ENCODE assay signal across 14 cellular contexts in genomic region chr14:57464013-57464730, GRCh38. TPM values are rescaled to one million over a fixed set of nuclear protein-coding genes. Genes with fewer than 3 reads are reported as not detected.
DNase-seq lines count a peak whose midpoint lies in the region; ATAC-seq and TF ChIP-seq lines count a peak whose summit lies in the region.
"Had no signal": no experiment of that assay in that cellular context is flagged by ENCODE, and none has a peak within 500 bp of the region (broad histone marks: within the 10 kb centered on the region; RNA-seq: fewer than 3 reads in every experiment).

No MANE protein-coding gene starts in this region.

- H4K8ac ChIP-seq in neuronal stem cell (ENCODE audit: low read depth, low read length): no peak overlapping the region

- H3K9me3 ChIP-seq in OCI-LY7 (ENCODE audit: low read length): no peaks in the 10 kb centered on the region
- no peaks in the 10 kb centered on the region for H3K9me3 ChIP-seq in neuronal stem cell (replicated peaks in 1 of 2; ENCODE audit: control insufficient read depth in 2 of 2, insufficient read depth in 1 of 2, low read depth in 1 of 2, low read length in 2 of 2)

- H3K18ac ChIP-seq in neuronal stem cell (ENCODE audit: low read length): no peak overlapping the region

- H3K4me2 ChIP-seq in OCI-LY7 (ENCODE audit: low read length) (peak overlapping the region; percentile 64), neuronal stem cell (ENCODE audit: insufficient read depth, low read length, poor library complexity, severe bottlenecking) (no peak overlapping the region)

- H4K91ac ChIP-seq in neuronal stem cell (ENCODE audit: low read depth, low read length, poor library complexity): no peak overlapping the region

- H3K79me1 ChIP-seq in neuronal stem cell (ENCODE audit: low read depth, low read length): no peaks in the 10 kb centered on the region

- peak; percentile 95 for ATAC-seq in GM19438 (IDR thresholded peaks at IDR 0.05; ENCODE audit: low read depth, unreplicated experiment)
- ATAC-seq in HG02970 (IDR thresholded peaks at IDR 0.05; ENCODE audit: low FRiP score, unreplicated experiment): peak; percentile 76
- ATAC-seq: left cardiac atrium had no signal

- H4K20me1 ChIP-seq in OCI-LY7 (ENCODE audit: insufficient read depth, low read length): no peaks in the 10 kb centered on the region

- no peaks in the 10 kb centered on the region for H3K9me2 ChIP-seq in OCI-LY7 (ENCODE audit: insufficient read depth, low read length)

- peak overlapping the region; percentile 82 for H3K27ac ChIP-seq in OCI-LY7 (ENCODE audit: low read depth, low read length, poor library complexity, severe bottlenecking)
- no peak overlapping the region for H3K27ac ChIP-seq in neuronal stem cell (replicated peaks; ENCODE audit: low read length)

- no peak overlapping the region for H2BK5ac ChIP-seq in neuronal stem cell (ENCODE audit: low read length)

- H3K9ac ChIP-seq in neuronal stem cell (ENCODE audit: low read depth, low read length, poor library complexity): no peak overlapping the region

- DNase-seq in DMS53 treated with DMSO at 0.1 percent for 48 hours (lab: John Stamatoyannopoulos, UW; ENCODE audit: unreplicated experiment) (peak; percentile 71), OCI-LY7 (ENCODE audit: low spot score) (peak; percentile 93), cerebellar nuclear complex (lab: John Stamatoyannopoulos, UW) (no peak), OCI-M2 (lab: John Stamatoyannopoulos, UW; ENCODE audit: unreplicated experiment) (no peak), NCI-H2107 treated with DMSO at 0.1 percent for 48 hours (lab: John Stamatoyannopoulos, UW; ENCODE audit: unreplicated experiment) (no peak), neuronal stem cell (ENCODE audit: low spot score) (no peak)
- DNase-seq: activated CD4-positive, alpha-beta memory T cell treated with anti-CD3 and anti-CD28 coated beads, Interleukin-2, amount 10 ng/mL, durations not matched to agents 7 days and 5 days; IMR-90; left cardiac atrium; NCI-H446 had no signal

- H3K79me2 ChIP-seq in OCI-LY7 (ENCODE audit: insufficient read depth, low read depth, low read length): no peaks in the 10 kb centered on the region

- H2BK12ac ChIP-seq in neuronal stem cell (ENCODE audit: low read length): no peak overlapping the region

- CTCF ChIA-PET in OCI-LY7 (lab: Charles Lee; ENCODE audit: unreplicated experiment): interaction anchor here (1.0 to 1.3 kb wide), 2 partner anchors 21 to 74 kb away, joined by 4 read pairs; partner anchors contain the start of gene NAA30

- H2AFZ ChIP-seq in OCI-LY7 (ENCODE audit: low read length): peak overlapping the region; percentile 85
- no peak overlapping the region for H2AFZ ChIP-seq in neuronal stem cell (ENCODE audit: low read length)

- BruUV-seq in OCI-LY7 (replicated peaks; lab: Mats Ljungman, UMichigan): no TSS peak

- no peak overlapping the region for H2BK120ac ChIP-seq in neuronal stem cell (ENCODE audit: low read depth, low read length)

- intact Hi-C loops in OCI-LY7 (cut with micrococcal nuclease; ENCODE audit: unreplicated experiment): loop anchor here (1.0 to 5.0 kb wide), 2 partner anchors 73 to 197 kb away; partner anchors contain the start of genes AP5M1 and EXOC5

- POLR2A ChIA-PET in OCI-LY7 (lab: Charles Lee): interaction anchor here (0.6 to 2.0 kb wide), 9 partner anchors 9 to 979 kb away, joined by 3 to 11 read pairs (median 4); no protein-coding TSS in a partner anchor

- no peak for TF ChIP-seq CTCF in OCI-LY7 (conservative IDR thresholded peaks at IDR 0.05; ENCODE audit: low read length)

- H3K27me3 ChIP-seq in neuronal stem cell (ENCODE audit: control insufficient read depth in 3 of 3, insufficient read depth in 3 of 3, low read depth in 1 of 3, low read length in 3 of 3): no peaks in the 10 kb centered on the region

- H3K14ac ChIP-seq in neuronal stem cell (ENCODE audit: low read length): no peak overlapping the region

- H3K4me1 ChIP-seq in OCI-LY7 (ENCODE audit: insufficient read depth, low read length, poor library complexity, severe bottlenecking): peaks cover 32% of the 10 kb centered on the region
- H3K4me1 ChIP-seq in neuronal stem cell (ENCODE audit: control insufficient read depth in 2 of 2, insufficient read depth in 1 of 2, low read depth in 1 of 2, low read length in 2 of 2): no peaks in the 10 kb centered on the region

- WGBS in neuronal stem cell (ENCODE audit: extremely low coverage in 2 of 2, insufficient read length in 2 of 2, insufficient replicate concordance in 1 of 2), 2 donors: no CpG with 5 or more reads among the region's 6 CpGs

- H3K36me3 ChIP-seq in OCI-LY7 (ENCODE audit: insufficient read depth, low read length) (no peaks in the 10 kb centered on the region), neuronal stem cell (replicated peaks in 1 of 2; ENCODE audit: control insufficient read depth in 2 of 2, insufficient read depth in 2 of 2, low read length in 2 of 2) (no peaks in the 10 kb centered on the region)

- H3K23ac ChIP-seq in neuronal stem cell (ENCODE audit: low read depth, low read length, poor library complexity): no peak overlapping the region

- no peak overlapping the region for H2AK5ac ChIP-seq in neuronal stem cell (ENCODE audit: low read depth, low read length)

- peak overlapping the region; percentile 42 for H3K4me3 ChIP-seq in OCI-LY7 (ENCODE audit: low read depth, low read length, poor library complexity, severe bottlenecking)
- no peak overlapping the region for H3K4me3 ChIP-seq in neuronal stem cell (ENCODE audit: low read length in 2 of 2)

- H2BK15ac ChIP-seq in neuronal stem cell (ENCODE audit: low read length): no peak overlapping the region

- no peak overlapping the region for H3K4ac ChIP-seq in neuronal stem cell (ENCODE audit: low read length)

RNA-seq across cellular contexts. Expression of gene CCDC198, which starts 29.5 kb away (rescaled TPM):
- not detected in 2 replicates for total RNA-seq in OCI-LY7 (2014; rRNA removed; shearing (Covaris generic))
- total RNA-seq in OCI-LY7 (2022): not detected in 2 replicates
- 0.06 TPM for polyA plus RNA-seq in neuronal stem cell (2013, experiment 1 of 2)
- not detected for polyA plus RNA-seq in neuronal stem cell (2013, experiment 2 of 2)
- total RNA-seq: activated CD4-positive, alpha-beta memory T cell treated with anti-CD3 and anti-CD28 coated beads, Interleukin-2, amount 10 ng/mL, durations not matched to agents 7 days and 5 days; IMR-90; left cardiac atrium; SK-MEL-5 had no signal
- polyA plus RNA-seq: BJ, IMR-90 had no signal

Comparison
In these comparisons a context has a peak if more than half of its experiments do, and no peak if none do; other contexts are left out.
1. DNase-seq: peak in DMS53 treated with DMSO at 0.1 percent for 48 hours (single experiment) and OCI-LY7 (single experiment); none in cerebellar nuclear complex (0 of 2), OCI-M2 (single experiment), NCI-H2107 treated with DMSO at 0.1 percent for 48 hours (single experiment) and neuronal stem cell (single experiment).